In the genomic region with DNA sequence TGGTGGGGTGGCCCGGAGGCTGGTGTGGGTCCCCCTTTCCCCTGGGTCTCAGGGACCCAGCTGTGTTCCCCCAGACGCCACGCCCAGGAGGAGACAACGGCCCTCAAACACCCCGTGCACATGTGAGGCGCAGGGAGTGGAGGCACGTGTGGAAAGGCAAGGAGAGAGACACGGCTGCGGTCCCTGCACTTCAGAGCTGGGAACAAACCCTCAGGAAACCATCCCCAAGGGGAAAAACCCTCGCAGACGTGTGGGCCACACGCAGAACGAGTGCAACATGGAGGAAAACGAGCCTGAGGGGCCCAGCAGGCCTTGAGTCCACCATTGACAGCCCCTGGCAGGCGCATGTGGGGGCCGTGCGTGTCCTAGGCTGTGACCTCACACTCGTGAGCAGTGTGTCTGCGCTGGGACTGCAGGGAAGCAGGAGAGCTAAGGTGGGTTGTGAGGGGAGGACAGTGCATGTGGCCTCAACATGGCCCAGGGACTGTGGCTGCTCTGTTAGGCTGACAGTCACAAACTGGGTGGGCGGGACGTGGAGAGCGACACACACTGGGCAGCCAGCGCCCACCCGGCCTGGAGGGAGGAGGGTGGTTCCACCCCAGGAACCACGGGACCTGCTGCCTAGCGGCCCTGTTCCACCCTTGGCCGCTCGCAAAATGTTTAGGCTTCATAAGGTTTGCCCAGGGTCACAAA, we compare ENCODE assay signal across 14 cellular contexts. TPM values are rescaled to one million over a fixed set of nuclear protein-coding genes. Genes with fewer than 3 reads are reported as not detected.
DNase-seq lines count a peak whose midpoint lies in the region; ATAC-seq, FAIRE-seq and TF ChIP-seq lines count a peak whose summit lies in the region.
"Had no signal": no experiment of that assay in that cellular context is flagged by ENCODE, and none has a peak within 500 bp of the region (broad histone marks: within the 10 kb centered on the region; RNA-seq: fewer than 3 reads in every experiment).

No MANE protein-coding gene starts in this region.

- intact Hi-C loops in right cardiac atrium (cut with DNase I) (no loop called here), left cardiac atrium (cut with DNase I) (no loop called here)

- no peak overlapping the region for H3K27ac ChIP-seq in right cardiac atrium (ENCODE audit: low read length)

- H3K36me3 Mint-ChIP-seq in WTC11 (no peaks in the 10 kb centered on the region; the same call in 1 of the 2 replicates), nephron progenitor cell (ENCODE audit: low read depth) (no peaks in the 10 kb centered on the region)
- H3K36me3 Mint-ChIP-seq in T-helper 2 cell treated with Interferon-gamma antibody and Interleukin-4, amounts not matched to agents 5 μg/mL and 100 μg/mL, for 36 hours (ENCODE audit: low read depth): peaks cover 57% of the 10 kb centered on the region

- FAIRE-seq in GM19239 (lab: Jason Lieb, UNC): no peak
- FAIRE-seq: GM12892 had no signal

- no peaks in the 10 kb centered on the region for H3K27me3 Mint-ChIP-seq in WTC11 (ENCODE audit: low read depth)
- no peaks in the 10 kb centered on the region for H3K27me3 Mint-ChIP-seq in nephron progenitor cell (ENCODE audit: low read depth, poor library complexity)
- H3K27me3 Mint-ChIP-seq in T-helper 2 cell treated with Interferon-gamma antibody and Interleukin-4, amounts not matched to agents 5 μg/mL and 100 μg/mL, for 36 hours (ENCODE audit: low read depth): no peaks in the 10 kb centered on the region

- H3K27ac Mint-ChIP-seq in WTC11 (0 out of 2 replicates have a peak overlapping the region, but pooled peaks have one; percentile 63), nephron progenitor cell (no peak overlapping the region)
- no peak overlapping the region for H3K27ac Mint-ChIP-seq in T-helper 2 cell treated with Interferon-gamma antibody and Interleukin-4, amounts not matched to agents 5 μg/mL and 100 μg/mL, for 36 hours
- H3K27ac Mint-ChIP-seq: H9 had no signal

- CTCF ChIA-PET in WTC11 (lab: Charles Lee): no interaction called here

- TF ChIP-seq CTCF in WTC11 (IDR thresholded peaks at IDR 0.05): no peak
- no peak for TF ChIP-seq CTCF in nephron progenitor cell (IDR thresholded peaks at IDR 0.05)

- H3K4me3 Mint-ChIP-seq in WTC11 (no peak overlapping the region), nephron progenitor cell (no peak overlapping the region)
- H3K4me3 Mint-ChIP-seq in T-helper 2 cell treated with Interferon-gamma antibody and Interleukin-4, amounts not matched to agents 5 μg/mL and 100 μg/mL, for 36 hours: no peak overlapping the region
- H3K4me3 Mint-ChIP-seq: H9 had no signal

- DNase-seq in right cardiac atrium (peak in 2 of 3 donors; percentile 5 to 32), left cardiac atrium (no peak), WTC11 (ENCODE audit: low spot score) (peak; percentile 3), nephron progenitor cell (peak; percentile 49), NCI-H1105 (lab: John Stamatoyannopoulos, UW) (no peak), GM19239 (ENCODE audit: insufficient read length, low spot score) (no peak)
- no peak for DNase-seq in T-helper 2 cell treated with Interferon-gamma antibody and Interleukin-4, amounts not matched to agents 5 μg/mL and 100 μg/mL, for 36 hours (ENCODE audit: low spot score)
- DNase-seq: DMS 273 treated with DMSO at 0.1 percent for 48 hours, GDM1, H9, NCI-H1417, NCI-H1930, SIG-M5 had no signal

- H3K9me3 ChIP-seq in right cardiac atrium (ENCODE audit: control insufficient read depth, low read length): no peaks in the 10 kb centered on the region

- H3K4me1 ChIP-seq in right cardiac atrium (ENCODE audit: control insufficient read depth, insufficient read depth, low read length): no peaks in the 10 kb centered on the region

- POLR2A ChIA-PET in WTC11 (lab: Charles Lee): no interaction called here

- peaks cover 15% of the 10 kb centered on the region for H3K9me3 Mint-ChIP-seq in WTC11
- H3K9me3 Mint-ChIP-seq in nephron progenitor cell: no peaks in the 10 kb centered on the region
- no peaks in the 10 kb centered on the region for H3K9me3 Mint-ChIP-seq in T-helper 2 cell treated with Interferon-gamma antibody and Interleukin-4, amounts not matched to agents 5 μg/mL and 100 μg/mL, for 36 hours
- H3K9me3 Mint-ChIP-seq: H9 had no signal

- WGBS in right cardiac atrium: 81% methylated on average over 28 of the region's 28 CpGs

- H3K4me1 Mint-ChIP-seq in WTC11 (no peaks in the 10 kb centered on the region), nephron progenitor cell (peaks cover 33% of the 10 kb centered on the region)
- peaks cover 10% of the 10 kb centered on the region for H3K4me1 Mint-ChIP-seq in T-helper 2 cell treated with Interferon-gamma antibody and Interleukin-4, amounts not matched to agents 5 μg/mL and 100 μg/mL, for 36 hours (ENCODE audit: low read depth)

- ATAC-seq in right cardiac atrium (no peak), left cardiac atrium (no peak), WTC11 (no peak)

- H3K4me3 ChIP-seq in right cardiac atrium (ENCODE audit: low read length): no peak overlapping the region

- H3K27me3 ChIP-seq in right cardiac atrium (ENCODE audit: control insufficient read depth, insufficient read depth): no peaks in the 10 kb centered on the region

TF ChIP-seq in WTC11, 78 proteins besides CTCF, POLR2A, EP300 and RAD21:
- no peak for TF ChIP-seq MYBL2 (CRISPR knock-in tag; IDR thresholded peaks at IDR 0.05)
- no peak for TF ChIP-seq TP53 (CRISPR knock-in tag; IDR thresholded peaks at IDR 0.05)
- TF ChIP-seq ZNF671 (CRISPR knock-in tag; IDR thresholded peaks at IDR 0.05): no peak
- TF ChIP-seq, protein P1, sequence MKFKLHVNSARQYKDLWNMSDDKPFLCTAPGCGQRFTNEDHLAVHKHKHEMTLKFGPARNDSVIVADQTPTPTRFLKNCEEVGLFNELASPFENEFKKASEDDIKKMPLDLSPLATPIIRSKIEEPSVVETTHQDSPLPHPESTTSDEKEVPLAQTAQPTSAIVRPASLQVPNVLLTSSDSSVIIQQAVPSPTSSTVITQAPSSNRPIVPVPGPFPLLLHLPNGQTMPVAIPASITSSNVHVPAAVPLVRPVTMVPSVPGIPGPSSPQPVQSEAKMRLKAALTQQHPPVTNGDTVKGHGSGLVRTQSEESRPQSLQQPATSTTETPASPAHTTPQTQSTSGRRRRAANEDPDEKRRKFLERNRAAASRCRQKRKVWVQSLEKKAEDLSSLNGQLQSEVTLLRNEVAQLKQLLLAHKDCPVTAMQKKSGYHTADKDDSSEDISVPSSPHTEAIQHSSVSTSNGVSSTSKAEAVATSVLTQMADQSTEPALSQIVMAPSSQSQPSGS (CRISPR knock-in tag; IDR thresholded peaks at IDR 0.05; ENCODE audit: borderline replicate concordance, low read depth): no peak
- TF ChIP-seq, protein P2, sequence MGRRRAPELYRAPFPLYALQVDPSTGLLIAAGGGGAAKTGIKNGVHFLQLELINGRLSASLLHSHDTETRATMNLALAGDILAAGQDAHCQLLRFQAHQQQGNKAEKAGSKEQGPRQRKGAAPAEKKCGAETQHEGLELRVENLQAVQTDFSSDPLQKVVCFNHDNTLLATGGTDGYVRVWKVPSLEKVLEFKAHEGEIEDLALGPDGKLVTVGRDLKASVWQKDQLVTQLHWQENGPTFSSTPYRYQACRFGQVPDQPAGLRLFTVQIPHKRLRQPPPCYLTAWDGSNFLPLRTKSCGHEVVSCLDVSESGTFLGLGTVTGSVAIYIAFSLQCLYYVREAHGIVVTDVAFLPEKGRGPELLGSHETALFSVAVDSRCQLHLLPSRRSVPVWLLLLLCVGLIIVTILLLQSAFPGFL (CRISPR knock-in tag; IDR thresholded peaks at IDR 0.05; ENCODE audit: borderline replicate concordance): no peak
- TF ChIP-seq NR3C1 (CRISPR knock-in tag; conservative IDR thresholded peaks at IDR 0.05; ENCODE audit: low read depth): no peak
- TF ChIP-seq ATF1 (CRISPR knock-in tag; IDR thresholded peaks at IDR 0.05): no peak
- TF ChIP-seq, protein P3, sequence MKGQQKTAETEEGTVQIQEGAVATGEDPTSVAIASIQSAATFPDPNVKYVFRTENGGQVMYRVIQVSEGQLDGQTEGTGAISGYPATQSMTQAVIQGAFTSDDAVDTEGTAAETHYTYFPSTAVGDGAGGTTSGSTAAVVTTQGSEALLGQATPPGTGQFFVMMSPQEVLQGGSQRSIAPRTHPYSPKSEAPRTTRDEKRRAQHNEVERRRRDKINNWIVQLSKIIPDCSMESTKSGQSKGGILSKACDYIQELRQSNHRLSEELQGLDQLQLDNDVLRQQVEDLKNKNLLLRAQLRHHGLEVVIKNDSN (CRISPR knock-in tag; IDR thresholded peaks at IDR 0.05): no peak
- no peak for TF ChIP-seq ZNF396 (CRISPR knock-in tag; IDR thresholded peaks at IDR 0.05; ENCODE audit: borderline replicate concordance)
- no peak for TF ChIP-seq ELF4 (CRISPR knock-in tag; IDR thresholded peaks at IDR 0.05; ENCODE audit: low read depth)
- TF ChIP-seq ZBTB21 (CRISPR knock-in tag; IDR thresholded peaks at IDR 0.05; ENCODE audit: borderline replicate concordance): no peak
- TF ChIP-seq, protein P4, sequence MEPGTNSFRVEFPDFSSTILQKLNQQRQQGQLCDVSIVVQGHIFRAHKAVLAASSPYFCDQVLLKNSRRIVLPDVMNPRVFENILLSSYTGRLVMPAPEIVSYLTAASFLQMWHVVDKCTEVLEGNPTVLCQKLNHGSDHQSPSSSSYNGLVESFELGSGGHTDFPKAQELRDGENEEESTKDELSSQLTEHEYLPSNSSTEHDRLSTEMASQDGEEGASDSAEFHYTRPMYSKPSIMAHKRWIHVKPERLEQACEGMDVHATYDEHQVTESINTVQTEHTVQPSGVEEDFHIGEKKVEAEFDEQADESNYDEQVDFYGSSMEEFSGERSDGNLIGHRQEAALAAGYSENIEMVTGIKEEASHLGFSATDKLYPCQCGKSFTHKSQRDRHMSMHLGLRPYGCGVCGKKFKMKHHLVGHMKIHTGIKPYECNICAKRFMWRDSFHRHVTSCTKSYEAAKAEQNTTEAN (CRISPR knock-in tag; IDR thresholded peaks at IDR 0.05): no peak
- TF ChIP-seq JAZF1 (CRISPR knock-in tag; IDR thresholded peaks at IDR 0.05): no peak
TF ChIP-seq in WTC11: peak in this region for 0.

RNA-seq across cellular contexts. Expression of a gene that starts 20.0 kb away (rescaled TPM):
- total RNA-seq in right cardiac atrium (10 to 100 TPM; 19.1 to 46.5 (median 33.7) TPM), left cardiac atrium (10 to 100 TPM; 31.5 to 70.7 TPM), WTC11 (2021) (1.0 to 1.5 TPM (median 1.5 TPM) in 3 replicates)
- polyA plus RNA-seq in right cardiac atrium: 11.9 TPM

RNA-seq across cellular contexts. Expression of a gene that starts 27.2 kb away (rescaled TPM):
- 100 to 1,000 TPM; 192 to 206 (median 197) TPM for total RNA-seq in right cardiac atrium
- 172 TPM for polyA plus RNA-seq in right cardiac atrium
- total RNA-seq in left cardiac atrium: 100 to 1,000 TPM; 181 to 195 TPM
- 96.0 to 117 TPM (median 112 TPM) in 3 replicates for total RNA-seq in WTC11 (2021)

RNA-seq across cellular contexts. Expression of a gene that starts 39.1 kb away (rescaled TPM):
- 10 to 100 TPM; 19.2 to 26.5 (median 24.1) TPM for total RNA-seq in right cardiac atrium
- polyA plus RNA-seq in right cardiac atrium: 25.1 TPM
- 10 to 100 TPM; 26.1 to 28.6 TPM for total RNA-seq in left cardiac atrium
- total RNA-seq in WTC11 (2021): 72.8 to 81.0 TPM (median 77.2 TPM) in 3 replicates

Comparison
In these comparisons a context has a peak if more than half of its experiments do, and no peak if none do; other contexts are left out.
1. DNase-seq: peak in right cardiac atrium (2 of 3), WTC11 (single experiment) and nephron progenitor cell (single experiment); none in left cardiac atrium (single experiment), T-helper 2 cell treated with Interferon-gamma antibody and Interleukin-4, amounts not matched to agents 5 μg/mL and 100 μg/mL, for 36 hours (single experiment), NCI-H1105 (single experiment) and GM19239 (single experiment).